1 cellular context compared by ENCODE assay signal in genomic region chr2:170822292-170822884, GRCh38.
TF ChIP-seq lines count a peak whose summit lies in the region.

No MANE protein-coding gene starts in this region.

TF ChIP-seq in HepG2, 621 proteins besides CTCF, POLR2A, EP300 and RAD21 (continued from another document):
- TF ChIP-seq ZBTB8A (CRISPR knock-in tag; IDR thresholded peaks at IDR 0.05; ENCODE audit: borderline replicate concordance, low read depth) (no peak), ZNF567 (CRISPR knock-in tag; IDR thresholded peaks at IDR 0.05; ENCODE audit: borderline replicate concordance) (no peak), IKZF4 (CRISPR knock-in tag; IDR thresholded peaks at IDR 0.05; ENCODE audit: borderline replicate concordance, low read depth, not compliant biosample characterization) (no peak), STAG1 (CRISPR knock-in tag; IDR thresholded peaks at IDR 0.05) (peak; percentile 45), ZBTB4 (CRISPR knock-in tag; IDR thresholded peaks at IDR 0.05; ENCODE audit: borderline replicate concordance) (no peak), CSRNP2 (CRISPR knock-in tag; conservative IDR thresholded peaks at IDR 0.05; ENCODE audit: low read depth) (no peak)
- TF ChIP-seq, protein P1, sequence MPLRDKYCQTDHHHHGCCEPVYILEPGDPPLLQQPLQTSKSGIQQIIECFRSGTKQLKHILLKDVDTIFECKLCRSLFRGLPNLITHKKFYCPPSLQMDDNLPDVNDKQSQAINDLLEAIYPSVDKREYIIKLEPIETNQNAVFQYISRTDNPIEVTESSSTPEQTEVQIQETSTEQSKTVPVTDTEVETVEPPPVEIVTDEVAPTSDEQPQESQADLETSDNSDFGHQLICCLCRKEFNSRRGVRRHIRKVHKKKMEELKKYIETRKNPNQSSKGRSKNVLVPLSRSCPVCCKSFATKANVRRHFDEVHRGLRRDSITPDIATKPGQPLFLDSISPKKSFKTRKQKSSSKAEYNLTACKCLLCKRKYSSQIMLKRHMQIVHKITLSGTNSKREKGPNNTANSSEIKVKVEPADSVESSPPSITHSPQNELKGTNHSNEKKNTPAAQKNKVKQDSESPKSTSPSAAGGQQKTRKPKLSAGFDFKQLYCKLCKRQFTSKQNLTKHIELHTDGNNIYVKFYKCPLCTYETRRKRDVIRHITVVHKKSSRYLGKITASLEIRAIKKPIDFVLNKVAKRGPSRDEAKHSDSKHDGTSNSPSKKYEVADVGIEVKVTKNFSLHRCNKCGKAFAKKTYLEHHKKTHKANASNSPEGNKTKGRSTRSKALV (CRISPR knock-in tag; IDR thresholded peaks at IDR 0.05): peak; percentile 58; the same call in 1 of the 2 replicates
- TF ChIP-seq, protein P2, sequence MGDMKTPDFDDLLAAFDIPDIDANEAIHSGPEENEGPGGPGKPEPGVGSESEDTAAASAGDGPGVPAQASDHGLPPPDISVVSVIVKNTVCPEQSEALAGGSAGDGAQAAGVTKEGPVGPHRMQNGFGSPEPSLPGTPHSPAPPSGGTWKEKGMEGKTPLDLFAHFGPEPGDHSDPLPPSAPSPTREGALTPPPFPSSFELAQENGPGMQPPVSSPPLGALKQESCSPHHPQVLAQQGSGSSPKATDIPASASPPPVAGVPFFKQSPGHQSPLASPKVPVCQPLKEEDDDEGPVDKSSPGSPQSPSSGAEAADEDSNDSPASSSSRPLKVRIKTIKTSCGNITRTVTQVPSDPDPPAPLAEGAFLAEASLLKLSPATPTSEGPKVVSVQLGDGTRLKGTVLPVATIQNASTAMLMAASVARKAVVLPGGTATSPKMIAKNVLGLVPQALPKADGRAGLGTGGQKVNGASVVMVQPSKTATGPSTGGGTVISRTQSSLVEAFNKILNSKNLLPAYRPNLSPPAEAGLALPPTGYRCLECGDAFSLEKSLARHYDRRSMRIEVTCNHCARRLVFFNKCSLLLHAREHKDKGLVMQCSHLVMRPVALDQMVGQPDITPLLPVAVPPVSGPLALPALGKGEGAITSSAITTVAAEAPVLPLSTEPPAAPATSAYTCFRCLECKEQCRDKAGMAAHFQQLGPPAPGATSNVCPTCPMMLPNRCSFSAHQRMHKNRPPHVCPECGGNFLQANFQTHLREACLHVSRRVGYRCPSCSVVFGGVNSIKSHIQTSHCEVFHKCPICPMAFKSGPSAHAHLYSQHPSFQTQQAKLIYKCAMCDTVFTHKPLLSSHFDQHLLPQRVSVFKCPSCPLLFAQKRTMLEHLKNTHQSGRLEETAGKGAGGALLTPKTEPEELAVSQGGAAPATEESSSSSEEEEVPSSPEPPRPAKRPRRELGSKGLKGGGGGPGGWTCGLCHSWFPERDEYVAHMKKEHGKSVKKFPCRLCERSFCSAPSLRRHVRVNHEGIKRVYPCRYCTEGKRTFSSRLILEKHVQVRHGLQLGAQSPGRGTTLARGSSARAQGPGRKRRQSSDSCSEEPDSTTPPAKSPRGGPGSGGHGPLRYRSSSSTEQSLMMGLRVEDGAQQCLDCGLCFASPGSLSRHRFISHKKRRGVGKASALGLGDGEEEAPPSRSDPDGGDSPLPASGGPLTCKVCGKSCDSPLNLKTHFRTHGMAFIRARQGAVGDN (CRISPR knock-in tag; IDR thresholded peaks at IDR 0.05): 0 out of 2 replicates have a peak, but pooled peaks have one; percentile 3
